21 cellular contexts compared by ENCODE assay signal in genomic region chr15:35907507-35907906, GRCh38.
DNase-seq lines count a peak whose midpoint lies in the region; ATAC-seq and TF ChIP-seq lines count a peak whose summit lies in the region.
"Had no signal": no experiment of that assay in that cellular context is flagged by ENCODE, and none has a peak within 500 bp of the region (broad histone marks: within the 10 kb centered on the region; RNA-seq: fewer than 3 reads in every experiment).

No MANE protein-coding gene starts in this region.

- no peaks in the 10 kb centered on the region for H3K27me3 ChIP-seq in IMR-90 (ENCODE audit: control insufficient read depth, insufficient read depth, low read length)
- H3K27me3 ChIP-seq in neuron (ENCODE audit: insufficient read depth, low read length), result no peaks in the 10 kb centered on the region
- H3K27me3 ChIP-seq: BE2C, SJCRH30 had no signal

- H3K4ac ChIP-seq in IMR-90 (ENCODE audit: low read depth, low read length), result no peak overlapping the region

- H3K14ac ChIP-seq in IMR-90 (replicated peaks; ENCODE audit: low read depth, low read length), result no peak overlapping the region

- H3K79me1 ChIP-seq in IMR-90 (ENCODE audit: low read depth in 1 of 2, low read length in 2 of 2), result no peaks in the 10 kb centered on the region

- no peak for TF ChIP-seq POLR2A in IMR-90 (IDR thresholded peaks at IDR 0.05; ENCODE audit: low read depth, low read length)

- H4K91ac ChIP-seq in IMR-90 (ENCODE audit: insufficient read depth, low read depth, low read length), result no peak overlapping the region

- no peak overlapping the region for H2AK9ac ChIP-seq in IMR-90 (replicated peaks; ENCODE audit: low read depth, low read length, poor library complexity)

- dilution Hi-C loops in IMR-90 (cut with HindIII; ENCODE audit: low sequenced_read_pairs, unreplicated experiment), result no loop called here

- WGBS in IMR-90 (ENCODE audit: extremely low coverage in 2 of 2, insufficient read length in 1 of 2), 2 experiments, result no CpG with 5 or more reads among the region's 3 CpGs

- H2BK15ac ChIP-seq in IMR-90 (ENCODE audit: low read depth, low read length), result no peak overlapping the region

- H4K8ac ChIP-seq in IMR-90 (ENCODE audit: low read depth in 2 of 2, low read length in 2 of 2), result no peak overlapping the region

- H3K4me3 ChIP-seq in IMR-90 (ENCODE audit: insufficient read depth, low read depth, low read length) (no peak overlapping the region), neuron (ENCODE audit: low read length) (no peak overlapping the region)
- H3K4me3 ChIP-seq: A549, GM12878, SJCRH30 had no signal

- no peaks in the 10 kb centered on the region for H4K20me1 ChIP-seq in IMR-90 (ENCODE audit: insufficient read depth, low read length)

- H3K36me3 Mint-ChIP-seq in activated naive CD4-positive, alpha-beta T cell treated with anti-CD3 and anti-CD28 coated beads, Interleukin-2, amount 50 U/mL, for 72 hours, result no peaks in the 10 kb centered on the region
- H3K36me3 Mint-ChIP-seq: IgD-negative memory B cell had no signal

- no peak overlapping the region for H2BK120ac ChIP-seq in IMR-90 (ENCODE audit: low read depth, low read length)

- H2BK5ac ChIP-seq in IMR-90 (ENCODE audit: low read depth, low read length, poor library complexity, severe bottlenecking), result no peak overlapping the region

- BruUV-seq in IMR-90 (replicated peaks; lab: Mats Ljungman, UMichigan), result no TSS peak

- intact Hi-C loops in IMR-90 (cut with micrococcal nuclease), result loop anchor here (10.0 kb wide), 1 partner anchor 383 kb away; no protein-coding TSS in a partner anchor

- POLR2A ChIA-PET in IMR-90 (lab: Charles Lee; ENCODE audit: unreplicated experiment), result no interaction called here

- CTCF ChIA-PET in IMR-90 (lab: Yijun Ruan, JAX), result no interaction called here

- ATAC-seq in IMR-90 (ENCODE audit: low read depth) (no peak), GM21786 (IDR thresholded peaks at IDR 0.05; ENCODE audit: unreplicated experiment) (no peak), left lobe of liver (no peak)
- no peak for ATAC-seq in activated naive CD4-positive, alpha-beta T cell treated with anti-CD3 and anti-CD28 coated beads, Interleukin-2, amount 50 U/mL, for 72 hours
- ATAC-seq: A549, GM12878, HCT116 had no signal

- H3K36me3 ChIP-seq in IMR-90 (ENCODE audit: control insufficient read depth, insufficient read depth, low read length) (no peaks in the 10 kb centered on the region), neuron (ENCODE audit: insufficient read depth, low read length) (no peaks in the 10 kb centered on the region)
- H3K36me3 ChIP-seq: BE2C, SJCRH30 had no signal

- H2BK20ac ChIP-seq in IMR-90 (ENCODE audit: low read depth, low read length), result no peak overlapping the region

- no peak overlapping the region; the same call in 1 of the 2 replicates for H3K18ac ChIP-seq in IMR-90 (ENCODE audit: low read depth, low read length)

- H3K23ac ChIP-seq in IMR-90 (ENCODE audit: low read depth, low read length), result no peak overlapping the region

- no peak for TF ChIP-seq RAD21 in IMR-90 (IDR thresholded peaks at IDR 0.05; ENCODE audit: low read length)

- no peak overlapping the region for H3K27ac ChIP-seq in IMR-90 (ENCODE audit: insufficient read depth, low read length)
- H3K27ac ChIP-seq: A549, SJCRH30 had no signal

- no peak for TF ChIP-seq CTCF in IMR-90 (conservative IDR thresholded peaks at IDR 0.05; ENCODE audit: low read depth, low read length)

- in situ Hi-C loops in IMR-90 (cut with MboI; ENCODE audit: low sequenced_read_pairs), result no loop called here

- no peak overlapping the region for H2AK5ac ChIP-seq in IMR-90 (ENCODE audit: low read depth, low read length)

- H3K9me1 ChIP-seq in IMR-90 (ENCODE audit: insufficient read depth, low read length), result no peaks in the 10 kb centered on the region

- peaks cover 2 to 7% of the 10 kb centered on the region in 2 donors for H3K9me3 Mint-ChIP-seq in activated naive CD4-positive, alpha-beta T cell treated with anti-CD3 and anti-CD28 coated beads, Interleukin-2, amount 50 U/mL, for 72 hours

- peak; percentile 23 for DNase-seq in IMR-90
- peak; percentile 54 for DNase-seq in dermis blood vessel endothelial cell
- DNase-seq in glomerular endothelial cell (ENCODE audit: extremely low read depth, low read depth, low spot score), result peak; percentile 7
- no peak for DNase-seq in left lobe of liver (ENCODE audit: low spot score)
- no peak for DNase-seq in activated naive CD4-positive, alpha-beta T cell treated with anti-CD3 and anti-CD28 coated beads, Interleukin-2, amount 50 U/mL, for 72 hours (ENCODE audit: low spot score in 2 of 2)
- DNase-seq: BE2C, DND-41, Karpas-422, MV-4-11, NCI-H1105 treated with DMSO at 0.1 percent for 48 hours, NCI-H2029 treated with DMSO at 0.1 percent for 48 hours, NCI-H2171, NCI-H524 treated with DMSO at 0.1 percent for 48 hours, OCI-M1 had no signal

- H3K4me2 ChIP-seq in IMR-90 (ENCODE audit: low read depth, low read length), result no peak overlapping the region
- H3K4me2 ChIP-seq: A549 had no signal

- H3K27ac Mint-ChIP-seq in activated naive CD4-positive, alpha-beta T cell treated with anti-CD3 and anti-CD28 coated beads, Interleukin-2, amount 50 U/mL, for 72 hours, result no peak overlapping the region
- H3K27ac Mint-ChIP-seq: IgD-negative memory B cell had no signal

- H2AFZ ChIP-seq in IMR-90 (replicated peaks; ENCODE audit: low read length, poor library complexity) (no peak overlapping the region), neuron (ENCODE audit: low read depth, low read length) (peak overlapping the region; percentile 19)

- H4K5ac ChIP-seq in IMR-90 (ENCODE audit: low read depth, low read length), result no peak overlapping the region

- no peak overlapping the region for H3K9ac ChIP-seq in IMR-90 (ENCODE audit: low read depth, low read length)

- no peaks in the 10 kb centered on the region for H3K4me1 ChIP-seq in IMR-90 (ENCODE audit: control insufficient read depth, insufficient read depth, low read length)
- no peaks in the 10 kb centered on the region for H3K4me1 ChIP-seq in neuron (ENCODE audit: insufficient read depth, low read length)
- H3K4me1 ChIP-seq: A549, SJCRH30 had no signal

- H3K56ac ChIP-seq in IMR-90 (ENCODE audit: extremely low read depth, insufficient read depth, low read length), result no peak overlapping the region

- no peaks in the 10 kb centered on the region for H3K9me3 ChIP-seq in IMR-90 (ENCODE audit: control insufficient read depth, insufficient read depth, low read length)
- no peaks in the 10 kb centered on the region for H3K9me3 ChIP-seq in neuron (ENCODE audit: low read length)
- H3K9me3 ChIP-seq: A549, BE2C, SJCRH30 had no signal

TF ChIP-seq in IMR-90, 13 proteins besides CTCF, POLR2A, EP300 and RAD21:
- TF ChIP-seq RFX5 (IDR thresholded peaks at IDR 0.05; ENCODE audit: low read depth, low read length) (no peak), USF2 (IDR thresholded peaks at IDR 0.05; ENCODE audit: low read depth, low read length) (no peak), MAZ (IDR thresholded peaks at IDR 0.05; ENCODE audit: borderline replicate concordance, low read depth, low read length) (no peak), SMC3 (IDR thresholded peaks at IDR 0.05; ENCODE audit: low read depth, low read length) (no peak), NFE2L2 (IDR thresholded peaks at IDR 0.05; ENCODE audit: low read depth, low read length) (no peak), CHD1 (IDR thresholded peaks at IDR 0.05; ENCODE audit: low read depth, low read length) (no peak), RCOR1 (IDR thresholded peaks at IDR 0.05; ENCODE audit: insufficient replicate concordance, low read length) (no peak), MAFK (IDR thresholded peaks at IDR 0.05; ENCODE audit: low read depth, low read length) (no peak), BHLHE40 (IDR thresholded peaks at IDR 0.05; ENCODE audit: low read depth, low read length) (no peak), MXI1 (IDR thresholded peaks at IDR 0.05; ENCODE audit: borderline replicate concordance, low read depth, low read length) (no peak), FOS (IDR thresholded peaks at IDR 0.05; ENCODE audit: low read depth, low read length) (no peak), CEBPB (IDR thresholded peaks at IDR 0.05; ENCODE audit: low read depth, low read length) (no peak), ELK1 (IDR thresholded peaks at IDR 0.05; ENCODE audit: borderline replicate concordance, low read depth, low read length) (no peak)
TF ChIP-seq in IMR-90: peak in this region for 0.

Comparison
In these comparisons a context has a peak if more than half of its experiments do, and no peak if none do; other contexts are left out.
1. DNase-seq: peak in IMR-90 (single experiment), dermis blood vessel endothelial cell (single experiment) and glomerular endothelial cell (single experiment); none in left lobe of liver (single experiment) and activated naive CD4-positive, alpha-beta T cell treated with anti-CD3 and anti-CD28 coated beads, Interleukin-2, amount 50 U/mL, for 72 hours (0 of 2).